Comparison of ENCODE assay signal across 17 cellular contexts in the genomic region with DNA sequence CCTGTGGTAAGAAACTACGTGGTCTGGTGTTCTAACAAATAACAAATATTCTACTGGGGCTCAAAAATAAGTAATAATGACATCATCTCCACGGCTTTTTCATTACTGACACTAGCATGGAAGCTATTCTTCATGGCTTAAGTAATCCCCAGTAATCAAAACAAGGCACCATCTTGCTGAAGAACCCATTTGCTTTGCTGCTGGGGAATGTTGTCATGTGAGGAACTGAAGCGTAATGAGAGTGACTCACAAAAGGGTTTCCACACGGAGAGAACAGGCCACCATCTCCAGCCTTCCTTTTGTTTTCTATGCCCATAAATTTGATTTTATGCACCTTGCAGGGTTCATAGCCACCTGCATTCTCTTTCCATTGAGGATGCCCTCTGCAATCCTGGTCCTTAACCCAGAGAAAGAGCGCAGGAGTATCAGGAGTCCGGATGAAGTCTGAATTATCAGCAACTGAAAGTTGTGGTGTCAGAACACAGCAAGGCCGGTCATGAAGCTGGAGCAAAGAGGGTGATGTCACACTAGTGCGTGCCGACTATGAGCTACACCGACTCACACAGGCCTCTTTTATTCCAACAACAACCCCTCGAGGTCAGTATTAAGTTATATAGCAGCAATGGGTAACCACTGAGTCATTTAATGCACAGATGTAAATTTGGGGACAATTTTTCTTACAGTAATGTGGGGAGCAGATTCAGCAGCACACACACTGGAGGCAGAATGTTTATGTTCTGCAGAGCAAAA.
A peak's percentile ranks its signal among the peaks of the same experiment; 100 is the strongest.
DNase-seq lines count a peak whose midpoint lies in the region; ATAC-seq, FAIRE-seq and TF ChIP-seq lines count a peak whose summit lies in the region.
"Had no signal": no experiment of that assay in that cellular context is flagged by ENCODE, and none has a peak within 500 bp of the region (broad histone marks: within the 10 kb centered on the region; RNA-seq: fewer than 3 reads in every experiment).

No MANE protein-coding gene starts in this region.

- H3K4me3 Mint-ChIP-seq in glutamatergic neuron (ENCODE audit: unreplicated experiment) = no peak overlapping the region
- H3K4me3 Mint-ChIP-seq in activated T-cell treated with anti-CD3 and anti-CD28 coated beads, Interleukin-2, amount 50 U/mL, for 24 hours = no peak overlapping the region
- H3K4me3 Mint-ChIP-seq in activated CD4-positive, alpha-beta memory T cell treated with anti-CD3 and anti-CD28 coated beads, Interleukin-2, amount 10 ng/mL, durations not matched to agents 7 days and 5 days = no peak overlapping the region
- H3K4me3 Mint-ChIP-seq: activated CD8-positive, alpha-beta memory T cell treated with anti-CD3 and anti-CD28 coated beads, Interleukin-2, amount 10 ng/mL, durations not matched to agents 7 days and 5 days; WTC11 had no signal

- no peak for TF ChIP-seq POLR2A in HepG2 (IDR thresholded peaks at IDR 0.05; ENCODE audit: insufficient read depth in 1 of 2, low read depth in 2 of 2, low read length in 2 of 2)
- no peak for TF ChIP-seq POLR2A in right lobe of liver (IDR thresholded peaks at IDR 0.05)

- H3K27ac ChIP-seq in HepG2 (ENCODE audit: extremely low read length, insufficient read depth, low read length) (no peak overlapping the region), right lobe of liver (no peak overlapping the region), brain microvascular endothelial cell (no peak overlapping the region)
- H3K27ac ChIP-seq: HL-60, ovary had no signal

- DNase-seq in HepG2 (ENCODE audit: low spot score) (no peak), right lobe of liver (no peak), brain microvascular endothelial cell (peak; percentile 62), kidney tubule cell (ENCODE audit: low spot score) (peak; percentile 44), glutamatergic neuron (no peak)
- no peak for DNase-seq in activated T-cell treated with anti-CD3 and anti-CD28 coated beads, Interleukin-2, amount 50 U/mL, for 24 hours
- no peak for DNase-seq in activated CD4-positive, alpha-beta memory T cell treated with anti-CD3 and anti-CD28 coated beads, Interleukin-2, amount 10 ng/mL, durations not matched to agents 7 days and 5 days
- DNase-seq: ACHN; activated CD8-positive, alpha-beta memory T cell treated with anti-CD3 and anti-CD28 coated beads, Interleukin-2, amount 10 ng/mL, durations not matched to agents 7 days and 5 days; activated gamma-delta T cell treated with Interleukin-2 at 50 U/mL for 16 hours; GDM1; NCI-H1694 treated with DMSO at 0.1 percent for 48 hours; NCI-H510A had no signal

- no peak overlapping the region for H3K4me2 ChIP-seq in HepG2 (ENCODE audit: low read depth, low read length)

- no peaks in the 10 kb centered on the region for H3K36me3 Mint-ChIP-seq in glutamatergic neuron (ENCODE audit: unreplicated experiment)
- H3K36me3 Mint-ChIP-seq in activated T-cell treated with anti-CD3 and anti-CD28 coated beads, Interleukin-2, amount 50 U/mL, for 24 hours (ENCODE audit: low read depth) = no peaks in the 10 kb centered on the region
- H3K36me3 Mint-ChIP-seq in activated CD4-positive, alpha-beta memory T cell treated with anti-CD3 and anti-CD28 coated beads, Interleukin-2, amount 10 ng/mL, durations not matched to agents 7 days and 5 days (ENCODE audit: low read depth) = no peaks in the 10 kb centered on the region
- H3K36me3 Mint-ChIP-seq: activated CD8-positive, alpha-beta memory T cell treated with anti-CD3 and anti-CD28 coated beads, Interleukin-2, amount 10 ng/mL, durations not matched to agents 7 days and 5 days; WTC11 had no signal

- H3K4me1 Mint-ChIP-seq in glutamatergic neuron (ENCODE audit: low read depth, unreplicated experiment) = no peaks in the 10 kb centered on the region
- H3K4me1 Mint-ChIP-seq in activated T-cell treated with anti-CD3 and anti-CD28 coated beads, Interleukin-2, amount 50 U/mL, for 24 hours (ENCODE audit: low read depth) = no peaks in the 10 kb centered on the region
- no peaks in the 10 kb centered on the region for H3K4me1 Mint-ChIP-seq in activated CD4-positive, alpha-beta memory T cell treated with anti-CD3 and anti-CD28 coated beads, Interleukin-2, amount 10 ng/mL, durations not matched to agents 7 days and 5 days
- H3K4me1 Mint-ChIP-seq: activated CD8-positive, alpha-beta memory T cell treated with anti-CD3 and anti-CD28 coated beads, Interleukin-2, amount 10 ng/mL, durations not matched to agents 7 days and 5 days had no signal

- H2AFZ ChIP-seq in HepG2 (ENCODE audit: low read length) = no peak overlapping the region

- H3K79me2 ChIP-seq in HepG2 (ENCODE audit: insufficient read depth, low read length) = no peaks in the 10 kb centered on the region

- ATAC-seq in HepG2 (no peak), right lobe of liver (no peak), GM18511 (IDR thresholded peaks at IDR 0.05; ENCODE audit: unreplicated experiment) (no peak)
- ATAC-seq: activated CD8-positive, alpha-beta memory T cell treated with anti-CD3 and anti-CD28 coated beads, Interleukin-2, amount 10 ng/mL, durations not matched to agents 7 days and 5 days; WTC11 had no signal

- no peak overlapping the region for H3K27ac Mint-ChIP-seq in glutamatergic neuron (ENCODE audit: unreplicated experiment)
- H3K27ac Mint-ChIP-seq in activated T-cell treated with anti-CD3 and anti-CD28 coated beads, Interleukin-2, amount 50 U/mL, for 24 hours = no peak overlapping the region
- no peak overlapping the region for H3K27ac Mint-ChIP-seq in activated CD4-positive, alpha-beta memory T cell treated with anti-CD3 and anti-CD28 coated beads, Interleukin-2, amount 10 ng/mL, durations not matched to agents 7 days and 5 days
- H3K27ac Mint-ChIP-seq: activated CD8-positive, alpha-beta memory T cell treated with anti-CD3 and anti-CD28 coated beads, Interleukin-2, amount 10 ng/mL, durations not matched to agents 7 days and 5 days; WTC11 had no signal

- no TSS peak for BruUV-seq in HepG2 (replicated peaks; lab: Mats Ljungman, UMichigan)

- 19% methylated on average over 11 of the region's 11 CpGs for WGBS in HepG2 (ENCODE audit: low lambda C conversion rate)
- 41% methylated on average over 8 of the region's 11 CpGs for WGBS in right lobe of liver (ENCODE audit: insufficient coverage, low coverage, low lambda C conversion rate, missing lambda C conversion rate)

- no peaks in the 10 kb centered on the region for H3K36me3 ChIP-seq in HepG2 (replicated peaks in 1 of 2; ENCODE audit: control insufficient read depth in 1 of 2, insufficient read depth in 2 of 2, low read length in 2 of 2)
- H3K36me3 ChIP-seq in right lobe of liver = no peaks in the 10 kb centered on the region
- H3K36me3 ChIP-seq in brain microvascular endothelial cell (replicated peaks) = no peaks in the 10 kb centered on the region
- H3K36me3 ChIP-seq: ovary had no signal

- no peak for TF ChIP-seq EP300 in HepG2 (IDR thresholded peaks at IDR 0.05; ENCODE audit: low read depth in 2 of 2, low read length in 2 of 2)
- no peak for TF ChIP-seq EP300 in HepG2 (CRISPR knock-in tag; IDR thresholded peaks at IDR 0.05; ENCODE audit: borderline replicate concordance)

- FAIRE-seq in HepG2 (lab: Jason Lieb, UNC) = no peak

- H3K4me3 ChIP-seq in HepG2 (replicated peaks in 1 of 3; ENCODE audit: insufficient read depth in 1 of 3, low read depth in 2 of 3, low read length in 3 of 3) (no peak overlapping the region), right lobe of liver (no peak overlapping the region), brain microvascular endothelial cell (ENCODE audit: low read depth, low read length) (no peak overlapping the region)
- H3K4me3 ChIP-seq: ovary had no signal

- no peak for TF ChIP-seq RAD21 in HepG2 (CRISPR knock-in tag; IDR thresholded peaks at IDR 0.05)

- no peak overlapping the region for H3K9ac ChIP-seq in HepG2 (ENCODE audit: insufficient read depth, low read depth, low read length)

- no peaks in the 10 kb centered on the region for H3K9me3 Mint-ChIP-seq in glutamatergic neuron (ENCODE audit: unreplicated experiment)
- peaks cover 5% of the 10 kb centered on the region for H3K9me3 Mint-ChIP-seq in activated T-cell treated with anti-CD3 and anti-CD28 coated beads, Interleukin-2, amount 50 U/mL, for 24 hours
- no peaks in the 10 kb centered on the region for H3K9me3 Mint-ChIP-seq in activated CD4-positive, alpha-beta memory T cell treated with anti-CD3 and anti-CD28 coated beads, Interleukin-2, amount 10 ng/mL, durations not matched to agents 7 days and 5 days
- H3K9me3 Mint-ChIP-seq: WTC11 had no signal

- CTCF ChIA-PET in HepG2 (lab: Yijun Ruan, JAX; ENCODE audit: low intra/inter-chr PET ratio, low total read pairs) = no interaction called here
- CTCF ChIA-PET in activated CD4-positive, alpha-beta memory T cell treated with anti-CD3 and anti-CD28 coated beads, Interleukin-2, amount 10 ng/mL, durations not matched to agents 7 days and 5 days (lab: Charles Lee) = no interaction called here

- H3K4me1 ChIP-seq in HepG2 (ENCODE audit: insufficient read depth, low read length) (no peaks in the 10 kb centered on the region), right lobe of liver (no peaks in the 10 kb centered on the region)

- TF ChIP-seq CTCF in HepG2 (CRISPR knock-in tag; IDR thresholded peaks at IDR 0.05) (no peak), right lobe of liver (IDR thresholded peaks at IDR 0.05) (no peak), brain microvascular endothelial cell (IDR thresholded peaks at IDR 0.05; ENCODE audit: low read depth, low read length, missing control alignments) (peak; percentile 6), glutamatergic neuron (IDR thresholded peaks at IDR 0.05; ENCODE audit: partially characterized antibody, unreplicated experiment) (no peak)

- H3K27me3 ChIP-seq in HepG2 (ENCODE audit: control insufficient read depth in 1 of 2, insufficient read depth in 2 of 2, low read length in 2 of 2) (no peaks in the 10 kb centered on the region), right lobe of liver (no peaks in the 10 kb centered on the region), brain microvascular endothelial cell (replicated peaks) (no peaks in the 10 kb centered on the region)
- H3K27me3 ChIP-seq: ovary had no signal

- POLR2A ChIA-PET in HepG2 (lab: Yijun Ruan, JAX) = no interaction called here
- POLR2A ChIA-PET in activated CD4-positive, alpha-beta memory T cell treated with anti-CD3 and anti-CD28 coated beads, Interleukin-2, amount 10 ng/mL, durations not matched to agents 7 days and 5 days (lab: Charles Lee) = no interaction called here

- intact Hi-C loops in HepG2 (cut with micrococcal nuclease; ENCODE audit: unreplicated experiment) = no loop called here
- intact Hi-C loops in right lobe of liver (cut with DNase I) = no loop called here

- H3K27me3 Mint-ChIP-seq in glutamatergic neuron (ENCODE audit: unreplicated experiment) = peaks cover 3% of the 10 kb centered on the region
- H3K27me3 Mint-ChIP-seq in activated T-cell treated with anti-CD3 and anti-CD28 coated beads, Interleukin-2, amount 50 U/mL, for 24 hours = no peaks in the 10 kb centered on the region
- no peaks in the 10 kb centered on the region for H3K27me3 Mint-ChIP-seq in activated CD4-positive, alpha-beta memory T cell treated with anti-CD3 and anti-CD28 coated beads, Interleukin-2, amount 10 ng/mL, durations not matched to agents 7 days and 5 days
- H3K27me3 Mint-ChIP-seq: activated CD8-positive, alpha-beta memory T cell treated with anti-CD3 and anti-CD28 coated beads, Interleukin-2, amount 10 ng/mL, durations not matched to agents 7 days and 5 days had no signal

- in situ Hi-C loops in HepG2 (cut with HindIII; ENCODE audit: extremely low pct_ligation_motif_present, low pct_unique_long_range_greater_than_20kb) = no loop called here
- in situ Hi-C loops in brain microvascular endothelial cell (cut with HindIII; ENCODE audit: low pct_ligation_motif_present, low sequenced_read_pairs) = no loop called here

- no peaks in the 10 kb centered on the region for H4K20me1 ChIP-seq in HepG2 (ENCODE audit: insufficient read depth, low read length)

- H3K9me3 ChIP-seq in HepG2 (ENCODE audit: low read length) (no peaks in the 10 kb centered on the region), right lobe of liver (no peaks in the 10 kb centered on the region)
- H3K9me3 ChIP-seq: ovary had no signal

Comparison
In these comparisons a context has a peak if more than half of its experiments do, and no peak if none do; other contexts are left out.
1. DNase-seq: peak in brain microvascular endothelial cell (single experiment) and kidney tubule cell (single experiment); none in HepG2 (single experiment), right lobe of liver (0 of 3), glutamatergic neuron (single experiment), activated T-cell treated with anti-CD3 and anti-CD28 coated beads, Interleukin-2, amount 50 U/mL, for 24 hours (single experiment) and activated CD4-positive, alpha-beta memory T cell treated with anti-CD3 and anti-CD28 coated beads, Interleukin-2, amount 10 ng/mL, durations not matched to agents 7 days and 5 days (single experiment).